In the genomic region with DNA sequence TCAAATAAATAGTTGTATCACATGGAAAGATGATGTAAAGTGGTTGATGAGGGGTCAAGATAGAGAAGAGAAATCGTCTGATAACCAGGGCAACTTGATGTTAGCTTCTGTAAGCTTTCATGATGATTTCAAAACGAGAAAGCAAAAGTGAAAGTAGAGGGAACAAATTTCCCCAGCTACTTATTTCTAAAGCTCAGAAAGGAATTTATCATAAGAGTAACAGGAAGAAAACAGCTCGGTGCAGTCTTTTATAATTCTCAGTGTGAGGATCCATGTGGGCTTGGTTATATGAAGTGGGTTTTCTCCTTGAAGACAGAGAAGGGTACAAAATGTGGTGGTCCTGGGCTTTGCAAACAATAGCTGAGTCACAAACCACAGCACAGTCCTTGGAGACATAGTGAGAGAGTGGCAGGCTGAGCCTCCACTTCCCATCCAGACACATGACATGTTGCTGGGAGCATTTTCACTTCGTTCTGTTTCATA, we compare ENCODE assay signal across 9 cellular contexts. TPM values are rescaled to one million over a fixed set of nuclear protein-coding genes. Genes with fewer than 3 reads are reported as not detected.
A peak's percentile ranks its signal among the peaks of the same experiment; 100 is the strongest.
DNase-seq lines count a peak whose midpoint lies in the region; ATAC-seq and TF ChIP-seq lines count a peak whose summit lies in the region.
"Had no signal": no experiment of that assay in that cellular context is flagged by ENCODE, and none has a peak within 500 bp of the region (broad histone marks: within the 10 kb centered on the region; RNA-seq: fewer than 3 reads in every experiment).

No MANE protein-coding gene starts in this region.

- H3K4me3 Mint-ChIP-seq in IgD-negative memory B cell (peak overlapping the region; percentile 22 to 83 (median 66)), MCF 10A (ENCODE audit: unreplicated experiment) (peak overlapping the region; percentile 43), Caco-2 (ENCODE audit: unreplicated experiment) (no peak overlapping the region)

- intact Hi-C loops in MCF 10A (cut with micrococcal nuclease), result no loop called here
- intact Hi-C loops in Caco-2 (cut with micrococcal nuclease; ENCODE audit: unreplicated experiment), result no loop called here

- no peaks in the 10 kb centered on the region for H3K36me3 Mint-ChIP-seq in IgD-negative memory B cell
- no peaks in the 10 kb centered on the region for H3K36me3 Mint-ChIP-seq in MCF 10A (ENCODE audit: insufficient read depth, unreplicated experiment)
- H3K36me3 Mint-ChIP-seq in Caco-2 (ENCODE audit: insufficient read depth, unreplicated experiment), result no peaks in the 10 kb centered on the region

- ATAC-seq in GM19467 (IDR thresholded peaks at IDR 0.05; ENCODE audit: unreplicated experiment), result peak; percentile 61

- POLR2A ChIA-PET in MCF 10A (lab: Yijun Ruan, JAX), result no interaction called here
- POLR2A ChIA-PET in Caco-2 (lab: Charles Lee), result no interaction called here

- H3K9me3 ChIP-seq in Caco-2, result no peaks in the 10 kb centered on the region

- peaks cover 1% of the 10 kb centered on the region for H3K27me3 Mint-ChIP-seq in IgD-negative memory B cell
- H3K27me3 Mint-ChIP-seq in MCF 10A (ENCODE audit: insufficient read depth, unreplicated experiment), result peaks cover 16% of the 10 kb centered on the region
- H3K27me3 Mint-ChIP-seq in Caco-2 (ENCODE audit: insufficient read depth, unreplicated experiment), result no peaks in the 10 kb centered on the region

- no peaks in the 10 kb centered on the region for H3K27me3 ChIP-seq in Caco-2 (replicated peaks; ENCODE audit: control insufficient read depth, insufficient read depth, low read length)

- peak overlapping the region in 2 of 3 donors; percentile 9 to 56 for H3K27ac Mint-ChIP-seq in IgD-negative memory B cell
- no peak overlapping the region for H3K27ac Mint-ChIP-seq in MCF 10A (ENCODE audit: low read depth, unreplicated experiment)
- H3K27ac Mint-ChIP-seq in Caco-2 (ENCODE audit: unreplicated experiment), result no peak overlapping the region

- H3K9me3 Mint-ChIP-seq in IgD-negative memory B cell, result no peaks in the 10 kb centered on the region
- no peaks in the 10 kb centered on the region for H3K9me3 Mint-ChIP-seq in MCF 10A (ENCODE audit: unreplicated experiment)
- no peaks in the 10 kb centered on the region for H3K9me3 Mint-ChIP-seq in Caco-2 (ENCODE audit: unreplicated experiment)

- no peak overlapping the region for H3K27ac ChIP-seq in caudate nucleus (ENCODE audit: low read depth, low read length)

- CTCF ChIA-PET in MCF 10A (lab: Yijun Ruan, JAX), result interaction anchor here (0.6 kb wide), 2 partner anchors 12 to 1126 kb away, joined by 3 read pairs; no protein-coding TSS in a partner anchor
- CTCF ChIA-PET in Caco-2 (lab: Charles Lee), result no interaction called here

- no peaks in the 10 kb centered on the region for H3K36me3 ChIP-seq in Caco-2 (ENCODE audit: control insufficient read depth, insufficient read depth, low read length)

- no peak overlapping the region; the same call in 1 of the 2 replicates for H3K4me3 ChIP-seq in GM12864 (ENCODE audit: low read depth, low read length)
- no peak overlapping the region for H3K4me3 ChIP-seq in Caco-2 (ENCODE audit: low read depth, low read length)

- DNase-seq in GM12864 (ENCODE audit: low read depth) (peak; percentile 4), MCF 10A (ENCODE audit: unreplicated experiment) (peak; percentile 10), pons (ENCODE audit: low spot score) (peak; percentile 19), Caco-2 (no peak), Kasumi-1 (lab: John Stamatoyannopoulos, UW) (no peak), caudate nucleus (lab: John Stamatoyannopoulos, UW) (no peak)

- TF ChIP-seq CTCF in GM12864 (IDR thresholded peaks at IDR 0.05; ENCODE audit: low read depth, low read length, missing control alignments), result no peak
- TF ChIP-seq CTCF in MCF 10A (IDR thresholded peaks at IDR 0.05; ENCODE audit: unreplicated experiment), result no peak
- no peak for TF ChIP-seq CTCF in Caco-2 (IDR thresholded peaks at IDR 0.05; ENCODE audit: insufficient read depth in 1 of 2, low read depth in 1 of 2, low read length in 1 of 2, severe bottlenecking in 1 of 2, unreplicated experiment in 1 of 2)

- no peaks in the 10 kb centered on the region for H3K4me1 ChIP-seq in Caco-2

- BruUV-seq in MCF 10A (replicated peaks; lab: Mats Ljungman, UMichigan) (no TSS peak), Caco-2 (replicated peaks; lab: Mats Ljungman, UMichigan) (no TSS peak)

- H3K4me1 Mint-ChIP-seq in IgD-negative memory B cell (peaks cover 0 to 13% (median 9%) of the 10 kb centered on the region in 3 donors), MCF 10A (ENCODE audit: insufficient read depth, unreplicated experiment) (peaks cover 6% of the 10 kb centered on the region), Caco-2 (ENCODE audit: low read depth, unreplicated experiment) (no peaks in the 10 kb centered on the region)

RNA-seq across cellular contexts. Expression of a gene that starts 32.1 kb away (rescaled TPM):
- polyA plus RNA-seq in IgD-negative memory B cell, result not detected
- total RNA-seq in MCF 10A (2022), result not detected in 2 replicates
- not detected in 2 replicates for total RNA-seq in Caco-2 (2022)
- total RNA-seq: pulmonary artery endothelial cell had no signal

Comparison
In these comparisons a context has a peak if more than half of its experiments do, and no peak if none do; other contexts are left out.
1. DNase-seq: peak in GM12864 (single experiment), MCF 10A (single experiment) and pons (single experiment); none in Caco-2 (0 of 2), Kasumi-1 (0 of 2) and caudate nucleus (0 of 61).
2. H3K27ac Mint-ChIP-seq: peak in IgD-negative memory B cell (2 of 3); none in MCF 10A (single experiment) and Caco-2 (single experiment).